In the genomic region with DNA sequence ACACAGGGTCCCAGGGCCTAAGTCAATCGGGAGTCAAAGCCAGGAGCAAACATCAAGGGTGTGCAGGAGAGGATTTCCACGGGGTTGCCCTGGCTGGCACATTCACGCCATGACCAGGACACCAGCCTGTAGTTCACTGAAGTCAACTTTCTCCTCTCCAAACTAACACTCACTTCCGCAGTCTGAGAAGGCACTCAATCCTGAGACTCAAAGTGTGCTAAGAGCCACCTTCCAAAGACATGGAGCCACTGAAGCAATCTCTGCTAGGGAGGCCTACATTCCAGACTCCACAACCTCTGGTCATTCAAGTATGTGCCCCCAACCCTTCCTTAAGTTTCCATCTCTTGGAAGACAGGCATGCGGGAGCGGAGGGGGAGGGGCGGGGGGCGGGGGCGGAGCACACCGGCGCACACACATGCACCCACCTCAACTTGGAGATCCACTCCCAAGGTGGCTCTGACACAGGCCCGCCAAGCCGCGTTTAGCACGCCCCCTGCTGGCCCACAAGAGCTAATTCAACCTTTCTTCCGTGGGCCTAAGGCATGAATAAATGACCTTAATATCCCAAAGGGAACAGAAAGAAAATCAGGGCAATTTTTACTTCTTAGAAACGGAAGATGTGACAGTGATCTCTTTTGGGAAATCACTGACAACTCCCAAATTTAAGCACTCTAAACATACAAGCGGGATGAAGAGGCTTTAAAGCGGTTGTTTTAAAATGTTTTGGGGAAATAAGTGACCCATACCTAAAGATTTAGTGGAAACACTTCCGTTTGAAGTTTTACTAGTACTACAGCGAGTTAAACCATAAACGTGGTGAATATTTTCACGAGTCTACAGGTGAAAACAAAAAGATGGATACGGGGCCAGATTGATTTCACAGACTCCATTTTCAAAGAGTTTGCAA, we compare ENCODE assay signal across 8 cellular contexts. TPM values are rescaled to one million over a fixed set of nuclear protein-coding genes. Genes with fewer than 3 reads are reported as not detected.
DNase-seq lines count a peak whose midpoint lies in the region; ATAC-seq and TF ChIP-seq lines count a peak whose summit lies in the region.

No MANE protein-coding gene starts in this region.

- H3K4ac ChIP-seq in H9 (ENCODE audit: low read depth, low read length), result no peak overlapping the region

- H3K23me2 ChIP-seq in H9 (ENCODE audit: insufficient read length, low read depth, low read length, poor library complexity, severe bottlenecking), result peaks cover 4% of the 10 kb centered on the region

- no peak overlapping the region for H2BK12ac ChIP-seq in H9 (ENCODE audit: insufficient read length, low read depth, low read length)

- H3K27ac Mint-ChIP-seq in H9, result no peak overlapping the region
- no peak overlapping the region for H3K27ac Mint-ChIP-seq in activated CD4-positive, alpha-beta memory T cell treated with anti-CD3 and anti-CD28 coated beads, Interleukin-2, amount 10 ng/mL, durations not matched to agents 7 days and 5 days
- H3K27ac Mint-ChIP-seq in effector memory CD8-positive, alpha-beta T cell, result no peak overlapping the region

- H2BK20ac ChIP-seq in H9 (ENCODE audit: low read depth, low read length, poor library complexity, severe bottlenecking), result no peak overlapping the region

- no peak overlapping the region for H3K27ac ChIP-seq in H9 (ENCODE audit: insufficient read length, low read depth, low read length)

- DNase-seq in AG20443 (ENCODE audit: low spot score) (peak; percentile 53), H9 (peak; percentile 90), NCI-H526 treated with DMSO at 0.1 percent for 48 hours (lab: John Stamatoyannopoulos, UW) (peak; percentile 42), mucosa of descending colon (peak; percentile 51 to 72 (median 66))
- DNase-seq in activated CD4-positive, alpha-beta memory T cell treated with anti-CD3 and anti-CD28 coated beads, Interleukin-2, amount 10 ng/mL, durations not matched to agents 7 days and 5 days, result peak; percentile 63
- DNase-seq in effector memory CD8-positive, alpha-beta T cell, result peak; percentile 20 to 38 (median 28)
- DNase-seq in stimulated activated naive CD8-positive, alpha-beta T cell treated with anti-CD3 and anti-CD28 coated beads, Interleukin-15, Interleukin-2, amounts not matched to agents 100 U/mL and 50 U/mL, for 24 hours, result peak; percentile 70

- H4K91ac ChIP-seq in H9 (ENCODE audit: insufficient read length, low read depth, low read length), result no peak overlapping the region

- H2AFZ ChIP-seq in H9 (ENCODE audit: low read length), result no peak overlapping the region

- no peak overlapping the region for H3K14ac ChIP-seq in H9 (ENCODE audit: insufficient read depth, low read length)

- no peak overlapping the region for H2BK15ac ChIP-seq in H9 (ENCODE audit: low read depth, low read length)

- peaks cover 15 to 19% of the 10 kb centered on the region in 2 experiments for H3K9me3 Mint-ChIP-seq in H9
- H3K9me3 Mint-ChIP-seq in activated CD4-positive, alpha-beta memory T cell treated with anti-CD3 and anti-CD28 coated beads, Interleukin-2, amount 10 ng/mL, durations not matched to agents 7 days and 5 days, result no peaks in the 10 kb centered on the region
- H3K9me3 Mint-ChIP-seq in effector memory CD8-positive, alpha-beta T cell, result no peaks in the 10 kb centered on the region

- H3K9ac ChIP-seq in H9 (ENCODE audit: extremely low read depth, insufficient read length, low read length), result no peak overlapping the region

- peaks cover 17% of the 10 kb centered on the region for H3K27me3 Mint-ChIP-seq in H9 (ENCODE audit: low read depth)
- H3K27me3 Mint-ChIP-seq in activated CD4-positive, alpha-beta memory T cell treated with anti-CD3 and anti-CD28 coated beads, Interleukin-2, amount 10 ng/mL, durations not matched to agents 7 days and 5 days, result peaks cover 46% of the 10 kb centered on the region
- peaks cover 16 to 26% of the 10 kb centered on the region in 2 donors for H3K27me3 Mint-ChIP-seq in effector memory CD8-positive, alpha-beta T cell

- no peak overlapping the region for H4K8ac ChIP-seq in H9 (replicated peaks; ENCODE audit: insufficient read length, low read depth, low read length)

- no CpG with 5 or more reads among the region's 24 CpGs for WGBS in H9 (ENCODE audit: extremely low coverage, insufficient read length, low lambda C conversion rate)

- no peaks in the 10 kb centered on the region for H3K9me3 ChIP-seq in H9 (ENCODE audit: control insufficient read depth, low read depth, low read length)
- no peaks in the 10 kb centered on the region for H3K9me3 ChIP-seq in mucosa of descending colon

- H3K18ac ChIP-seq in H9 (ENCODE audit: insufficient read length, low read depth, low read length), result no peak overlapping the region

- no peak overlapping the region for H3K23ac ChIP-seq in H9 (ENCODE audit: insufficient read length, low read depth, low read length)

- no peaks in the 10 kb centered on the region for H4K20me1 ChIP-seq in H9 (ENCODE audit: control insufficient read depth, insufficient read depth, insufficient read length)

- no peaks in the 10 kb centered on the region for H3K79me2 ChIP-seq in H9 (ENCODE audit: insufficient read depth, low read length)

- no peak for ATAC-seq in effector memory CD8-positive, alpha-beta T cell (replicated peaks)
- ATAC-seq in mucosa of descending colon (peak; percentile 47), HG02852 (IDR thresholded peaks at IDR 0.05; ENCODE audit: unreplicated experiment) (no peak)
- no peak for ATAC-seq in stimulated activated naive CD8-positive, alpha-beta T cell treated with anti-CD3 and anti-CD28 coated beads, Interleukin-15, Interleukin-2, amounts not matched to agents 100 U/mL and 50 U/mL, for 24 hours

- H4K5ac ChIP-seq in H9 (ENCODE audit: insufficient read length, low read depth, low read length), result no peak overlapping the region

- H3K4me3 ChIP-seq in mucosa of descending colon, result no peak overlapping the region

- no peak overlapping the region for H2BK5ac ChIP-seq in H9 (ENCODE audit: insufficient read length, low read length)

- H3K4me1 ChIP-seq in H9 (ENCODE audit: insufficient read depth, low read length) (no peaks in the 10 kb centered on the region), mucosa of descending colon (ENCODE audit: low read depth) (peaks cover 3% of the 10 kb centered on the region)

- H3K36me3 ChIP-seq in mucosa of descending colon (ENCODE audit: low read depth), result no peaks in the 10 kb centered on the region

- intact Hi-C loops in mucosa of descending colon (cut with DNase I, micrococcal nuclease), result no loop called here

- no peak overlapping the region for H3K56ac ChIP-seq in H9 (ENCODE audit: insufficient read length, low read depth, low read length)

- H2AK5ac ChIP-seq in H9 (ENCODE audit: insufficient read length, low read length), result no peak overlapping the region

- no peak overlapping the region for H3T11ph ChIP-seq in H9 (ENCODE audit: low read length)

- no peak overlapping the region for H3K4me3 Mint-ChIP-seq in H9
- H3K4me3 Mint-ChIP-seq in activated CD4-positive, alpha-beta memory T cell treated with anti-CD3 and anti-CD28 coated beads, Interleukin-2, amount 10 ng/mL, durations not matched to agents 7 days and 5 days, result no peak overlapping the region
- peak overlapping the region in 1 of 2 donors; percentile 56 for H3K4me3 Mint-ChIP-seq in effector memory CD8-positive, alpha-beta T cell

- H3K36me3 Mint-ChIP-seq in H9 (ENCODE audit: insufficient read depth in 1 of 3, low read depth in 3 of 3), result peaks cover 5 to 19% (median 11%) of the 10 kb centered on the region in 3 experiments
- H3K36me3 Mint-ChIP-seq in activated CD4-positive, alpha-beta memory T cell treated with anti-CD3 and anti-CD28 coated beads, Interleukin-2, amount 10 ng/mL, durations not matched to agents 7 days and 5 days (ENCODE audit: low read depth), result no peaks in the 10 kb centered on the region
- peaks cover 4% of the 10 kb centered on the region for H3K36me3 Mint-ChIP-seq in effector memory CD8-positive, alpha-beta T cell (ENCODE audit: insufficient read depth)

- no peak overlapping the region for H2BK120ac ChIP-seq in H9 (ENCODE audit: low read depth, low read length, poor library complexity, severe bottlenecking)

- POLR2A ChIA-PET in activated CD4-positive, alpha-beta memory T cell treated with anti-CD3 and anti-CD28 coated beads, Interleukin-2, amount 10 ng/mL, durations not matched to agents 7 days and 5 days (lab: Charles Lee), result no interaction called here

- H3K4me1 Mint-ChIP-seq in H9, result peaks cover 16 to 21% of the 10 kb centered on the region in 2 experiments
- peaks cover 12% of the 10 kb centered on the region for H3K4me1 Mint-ChIP-seq in activated CD4-positive, alpha-beta memory T cell treated with anti-CD3 and anti-CD28 coated beads, Interleukin-2, amount 10 ng/mL, durations not matched to agents 7 days and 5 days
- peaks cover 7 to 10% of the 10 kb centered on the region in 2 donors for H3K4me1 Mint-ChIP-seq in effector memory CD8-positive, alpha-beta T cell (ENCODE audit: low read depth in 2 of 2)

- no peaks in the 10 kb centered on the region for H3K27me3 ChIP-seq in H9 (ENCODE audit: insufficient read depth, low read length)

- TF ChIP-seq CTCF in H9 (conservative IDR thresholded peaks at IDR 0.05) (peak; percentile 95), mucosa of descending colon (IDR thresholded peaks at IDR 0.05) (peak; percentile 89)

- no peak overlapping the region for H3K4me2 ChIP-seq in H9 (ENCODE audit: insufficient read depth, insufficient read length, low read length)

- H3K79me1 ChIP-seq in H9 (ENCODE audit: insufficient read depth, low read depth, low read length, poor library complexity, severe bottlenecking), result no peaks in the 10 kb centered on the region

- CTCF ChIA-PET in activated CD4-positive, alpha-beta memory T cell treated with anti-CD3 and anti-CD28 coated beads, Interleukin-2, amount 10 ng/mL, durations not matched to agents 7 days and 5 days (lab: Charles Lee), result interaction anchor here (0.6 to 1.4 kb wide), 5 partner anchors 8 to 49 kb away, joined by 3 to 7 read pairs (median 5); no protein-coding TSS in a partner anchor

RNA-seq across cellular contexts. Expression of gene OTUD7A, which starts 2.7 kb away (rescaled TPM):
- total RNA-seq in H9 (2021) (1.9 and 4.2 TPM in 2 replicates), mucosa of descending colon (1 to 10 TPM; 4.5 to 9.2 (median 5.3) TPM)
- total RNA-seq in activated CD4-positive, alpha-beta memory T cell treated with anti-CD3 and anti-CD28 coated beads, Interleukin-2, amount 10 ng/mL, durations not matched to agents 7 days and 5 days, result 1 to 10 TPM; 1.8 to 2.3 TPM

Comparison
In these comparisons a context has a peak if more than half of its experiments do, and no peak if none do; other contexts are left out.
1. DNase-seq: peak in every context shown above with its lines; median percentile 90 in H9; 70 in stimulated activated naive CD8-positive, alpha-beta T cell treated with anti-CD3 and anti-CD28 coated beads, Interleukin-15, Interleukin-2, amounts not matched to agents 100 U/mL and 50 U/mL, for 24 hours; 66 in mucosa of descending colon; 63 in activated CD4-positive, alpha-beta memory T cell treated with anti-CD3 and anti-CD28 coated beads, Interleukin-2, amount 10 ng/mL, durations not matched to agents 7 days and 5 days; 53 in AG20443; 42 in NCI-H526 treated with DMSO at 0.1 percent for 48 hours; 28 in effector memory CD8-positive, alpha-beta T cell.